Comparison of ENCODE assay signal across 2 cellular contexts in genomic region chr2:24766609-24767008, GRCh38.
TF ChIP-seq lines count a peak whose summit lies in the region.

No MANE protein-coding gene starts in this region.

TF ChIP-seq in HepG2, 621 proteins besides CTCF, POLR2A, EP300 and RAD21:
- 0 out of 2 replicates have a peak, but pooled peaks have one; percentile 23 for TF ChIP-seq PLRG1 (conservative IDR thresholded peaks at IDR 0.05)
- no peak for TF ChIP-seq BRCA1 (CRISPR knock-in tag; IDR thresholded peaks at IDR 0.05)

TF ChIP-seq in H1, 55 proteins besides CTCF, POLR2A, EP300 and RAD21:
- TF ChIP-seq KDM1A (IDR thresholded peaks at IDR 0.05; ENCODE audit: borderline replicate concordance, low read length) (no peak), CHD1 (IDR thresholded peaks at IDR 0.05; ENCODE audit: low read depth, low read length) (no peak), GABPA (IDR thresholded peaks at IDR 0.05; ENCODE audit: borderline replicate concordance, insufficient read depth, low read length) (no peak), CHD2 (IDR thresholded peaks at IDR 0.05; ENCODE audit: low read length) (no peak), KDM4A (IDR thresholded peaks at IDR 0.05; ENCODE audit: low read depth, low read length, severe bottlenecking) (no peak), TEAD4 (IDR thresholded peaks at IDR 0.05; ENCODE audit: low read depth, low read length) (no peak), E2F6 (IDR thresholded peaks at IDR 0.05) (no peak)
- TF ChIP-seq, protein P1, sequence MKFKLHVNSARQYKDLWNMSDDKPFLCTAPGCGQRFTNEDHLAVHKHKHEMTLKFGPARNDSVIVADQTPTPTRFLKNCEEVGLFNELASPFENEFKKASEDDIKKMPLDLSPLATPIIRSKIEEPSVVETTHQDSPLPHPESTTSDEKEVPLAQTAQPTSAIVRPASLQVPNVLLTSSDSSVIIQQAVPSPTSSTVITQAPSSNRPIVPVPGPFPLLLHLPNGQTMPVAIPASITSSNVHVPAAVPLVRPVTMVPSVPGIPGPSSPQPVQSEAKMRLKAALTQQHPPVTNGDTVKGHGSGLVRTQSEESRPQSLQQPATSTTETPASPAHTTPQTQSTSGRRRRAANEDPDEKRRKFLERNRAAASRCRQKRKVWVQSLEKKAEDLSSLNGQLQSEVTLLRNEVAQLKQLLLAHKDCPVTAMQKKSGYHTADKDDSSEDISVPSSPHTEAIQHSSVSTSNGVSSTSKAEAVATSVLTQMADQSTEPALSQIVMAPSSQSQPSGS (IDR thresholded peaks at IDR 0.05; ENCODE audit: low read length), result no peak
